In genomic region chr18:48013162-48013561, GRCh38 we compare ENCODE assay signal across 21 cellular contexts.
"Had no signal": no experiment of that assay in that cellular context is flagged by ENCODE, and none has a peak within 500 bp of the region (broad histone marks: within the 10 kb centered on the region; RNA-seq: fewer than 3 reads in every experiment).

No MANE protein-coding gene starts in this region.

- ATAC-seq: Panc1, PC-3, SK-N-SH treated with all-trans-retinoic acid at 6 μM for 48 hours had no signal

- DNase-seq: KBM-7, MM.1S, NCI-H1048, NCI-H1105, NCI-H1417, NCI-H1436 treated with DMSO at 0.1 percent for 48 hours, NCI-H1694, NCI-H187 treated with DMSO at 0.1 percent for 48 hours, NCI-H2029 treated with DMSO at 0.1 percent for 48 hours, NCI-H2171 treated with DMSO at 0.1 percent for 48 hours, NCI-H345, NCI-H446 treated with DMSO at 0.1 percent for 48 hours, NCI-H510A treated with DMSO at 0.1 percent for 48 hours, NCI-H526, NCI-H748 treated with DMSO at 0.1 percent for 48 hours, PC-3, SHP77, T-helper 1 cell had no signal

- H3K27ac ChIP-seq: RWPE1 had no signal
